1 cellular context compared by ENCODE assay signal in the genomic region with DNA sequence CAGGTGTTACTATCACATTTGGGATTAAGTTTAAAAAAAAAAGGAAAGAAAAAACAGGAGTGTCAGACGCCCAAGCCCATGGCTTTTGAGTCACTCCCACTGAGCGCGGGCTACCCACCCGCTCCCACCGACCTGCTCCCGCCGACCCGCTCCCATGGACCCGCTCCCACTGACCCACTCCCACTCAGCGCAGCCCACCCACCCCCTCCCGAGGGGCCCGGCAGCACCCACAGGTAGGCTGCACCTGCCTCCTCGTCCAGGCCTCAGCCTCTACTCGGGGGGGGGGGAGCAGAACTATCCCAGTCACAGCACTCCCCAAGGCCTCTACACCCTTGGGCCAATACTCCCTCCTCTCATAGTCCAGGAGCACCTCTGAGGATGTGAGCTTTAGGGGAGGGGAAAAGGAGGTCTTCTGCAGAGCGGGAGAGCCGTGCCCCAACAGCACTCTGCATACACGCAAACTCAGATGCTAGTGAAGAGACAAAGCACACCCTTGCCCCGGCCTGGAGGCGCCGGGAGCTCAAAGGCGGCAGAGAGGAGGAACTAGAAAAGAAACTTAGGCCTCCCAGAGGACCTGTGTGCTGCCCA.
A peak's percentile ranks its signal among the peaks of the same experiment; 100 is the strongest.
TF ChIP-seq lines count a peak whose summit lies in the region.

No MANE protein-coding gene starts in this region.

TF ChIP-seq in HEK293, 187 proteins besides CTCF, POLR2A, EP300 and RAD21:
- TF ChIP-seq, protein P1, sequence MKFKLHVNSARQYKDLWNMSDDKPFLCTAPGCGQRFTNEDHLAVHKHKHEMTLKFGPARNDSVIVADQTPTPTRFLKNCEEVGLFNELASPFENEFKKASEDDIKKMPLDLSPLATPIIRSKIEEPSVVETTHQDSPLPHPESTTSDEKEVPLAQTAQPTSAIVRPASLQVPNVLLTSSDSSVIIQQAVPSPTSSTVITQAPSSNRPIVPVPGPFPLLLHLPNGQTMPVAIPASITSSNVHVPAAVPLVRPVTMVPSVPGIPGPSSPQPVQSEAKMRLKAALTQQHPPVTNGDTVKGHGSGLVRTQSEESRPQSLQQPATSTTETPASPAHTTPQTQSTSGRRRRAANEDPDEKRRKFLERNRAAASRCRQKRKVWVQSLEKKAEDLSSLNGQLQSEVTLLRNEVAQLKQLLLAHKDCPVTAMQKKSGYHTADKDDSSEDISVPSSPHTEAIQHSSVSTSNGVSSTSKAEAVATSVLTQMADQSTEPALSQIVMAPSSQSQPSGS (tag by site-specific recombination; IDR thresholded peaks at IDR 0.05; ENCODE audit: low read depth), result no peak
- TF ChIP-seq ZFHX2 (tag by site-specific recombination; conservative IDR thresholded peaks at IDR 0.05) (peak; percentile 89), ZBTB20 (tag by site-specific recombination; IDR thresholded peaks at IDR 0.05) (no peak), ZBTB1 (tag by site-specific recombination; IDR thresholded peaks at IDR 0.05) (no peak), KLF7 (tag by site-specific recombination; IDR thresholded peaks at IDR 0.05; ENCODE audit: borderline replicate concordance) (no peak), EGR2 (tag by site-specific recombination; IDR thresholded peaks at IDR 0.05; ENCODE audit: low read depth) (peak; percentile 92), ZNF16 (tag by site-specific recombination; IDR thresholded peaks at IDR 0.05; ENCODE audit: low read depth) (no peak), ZNF707 (tag by site-specific recombination; IDR thresholded peaks at IDR 0.05) (no peak)
